In genomic region chr5:135095052-135095715, GRCh38 we compare ENCODE assay signal across 19 cellular contexts.
DNase-seq lines count a peak whose midpoint lies in the region; ATAC-seq and TF ChIP-seq lines count a peak whose summit lies in the region.
"Had no signal": no experiment of that assay in that cellular context is flagged by ENCODE, and none has a peak within 500 bp of the region (broad histone marks: within the 10 kb centered on the region; RNA-seq: fewer than 3 reads in every experiment).

No MANE protein-coding gene starts in this region.

- no CpG with 5 or more reads among the region's 6 CpGs for WGBS in mesendoderm (ENCODE audit: extremely low coverage, insufficient coverage, low lambda C conversion rate)

- POLR2A ChIA-PET in Caco-2 (lab: Charles Lee) = no interaction called here

- H2BK5ac ChIP-seq in mesendoderm (ENCODE audit: low read length) = no peak overlapping the region

- intact Hi-C loops in CD14-positive monocyte (cut with micrococcal nuclease) (no loop called here), Caco-2 (cut with micrococcal nuclease; ENCODE audit: unreplicated experiment) (loop anchor here (1.0 to 5.0 kb wide), 2 partner anchors 37 to 48 kb away; no protein-coding TSS in a partner anchor), posterior vena cava (cut with DNase I) (no loop called here)

- H3K4ac ChIP-seq in mesendoderm (ENCODE audit: low read depth, low read length) = no peak overlapping the region

- H3K4me1 ChIP-seq in Caco-2 = peaks cover 16% of the 10 kb centered on the region
- no peaks in the 10 kb centered on the region for H3K4me1 ChIP-seq in mesendoderm (ENCODE audit: control insufficient read depth, low read depth, low read length)
- H3K4me1 ChIP-seq: HAP-1 had no signal

- no peak overlapping the region for H3K56ac ChIP-seq in mesendoderm (ENCODE audit: low read length)

- H3K36me3 ChIP-seq in Caco-2 (ENCODE audit: control insufficient read depth, insufficient read depth, low read length) (no peaks in the 10 kb centered on the region), mesendoderm (ENCODE audit: control insufficient read depth, insufficient read depth, low read length) (no peaks in the 10 kb centered on the region)
- H3K36me3 ChIP-seq: HAP-1 had no signal

- no peak overlapping the region for H3K18ac ChIP-seq in mesendoderm (ENCODE audit: low read length)

- no peak overlapping the region for H3K27ac Mint-ChIP-seq in CD14-positive monocyte
- H3K27ac Mint-ChIP-seq in Caco-2 (ENCODE audit: unreplicated experiment) = peak overlapping the region; percentile 20

- H3K27me3 ChIP-seq in Caco-2 (replicated peaks; ENCODE audit: control insufficient read depth, insufficient read depth, low read length) = no peaks in the 10 kb centered on the region
- no peaks in the 10 kb centered on the region for H3K27me3 ChIP-seq in mesendoderm (ENCODE audit: insufficient read depth, low read length, poor library complexity)

- H3K23ac ChIP-seq in mesendoderm (ENCODE audit: low read length) = no peak overlapping the region

- H3K79me2 ChIP-seq in mesendoderm (ENCODE audit: control insufficient read depth, insufficient read depth, low read length) = no peaks in the 10 kb centered on the region

- DNase-seq in CD14-positive monocyte (ENCODE audit: low spot score) (peak; percentile 13), Caco-2 (peak; percentile 56 to 64), posterior vena cava (ENCODE audit: low spot score) (peak; percentile 53), SIG-M5 (lab: John Stamatoyannopoulos, UW) (no peak), mesendoderm (no peak)
- no peak for DNase-seq in activated CD4-positive, alpha-beta T cell treated with anti-CD3 and anti-CD28 coated beads for 4 hours
- DNase-seq: AML-193, COR-L47, NCI-H1105 treated with DMSO at 0.1 percent for 48 hours, NCI-H187 treated with DMSO at 0.1 percent for 48 hours, NCI-H2227 treated with DMSO at 0.1 percent for 48 hours, NCI-H510A treated with DMSO at 0.1 percent for 48 hours had no signal

- TF ChIP-seq CTCF in CD14-positive monocyte (IDR thresholded peaks at IDR 0.05) (no peak), Caco-2 (IDR thresholded peaks at IDR 0.05; ENCODE audit: insufficient read depth in 1 of 2, low read depth in 1 of 2, low read length in 1 of 2, severe bottlenecking in 1 of 2, unreplicated experiment in 1 of 2) (no peak)

- H4K8ac ChIP-seq in mesendoderm (ENCODE audit: low read depth, low read length) = no peak overlapping the region

- H3K9me3 ChIP-seq in Caco-2 = no peaks in the 10 kb centered on the region
- H3K9me3 ChIP-seq: HAP-1 had no signal

- H3K9ac ChIP-seq in mesendoderm (ENCODE audit: low read length) = no peak overlapping the region

- no peak overlapping the region for H3K4me2 ChIP-seq in mesendoderm (ENCODE audit: low read length)

- CTCF ChIA-PET in Caco-2 (lab: Charles Lee) = no interaction called here

- H3K4me3 Mint-ChIP-seq in CD14-positive monocyte (no peak overlapping the region), Caco-2 (ENCODE audit: unreplicated experiment) (no peak overlapping the region)

- no peak overlapping the region for H2BK15ac ChIP-seq in mesendoderm (replicated peaks; ENCODE audit: low read depth)

- H2BK120ac ChIP-seq in mesendoderm (ENCODE audit: low read depth, low read length) = no peak overlapping the region

- H3K4me1 Mint-ChIP-seq in CD14-positive monocyte = no peaks in the 10 kb centered on the region
- H3K4me1 Mint-ChIP-seq in Caco-2 (ENCODE audit: low read depth, unreplicated experiment) = peaks cover 15% of the 10 kb centered on the region

- peak; percentile 43 for ATAC-seq in esophagus mucosa
- ATAC-seq: GM12878, K562, Panc1, Right ventricle myocardium inferior had no signal

- H3K36me3 Mint-ChIP-seq in CD14-positive monocyte = no peaks in the 10 kb centered on the region
- H3K36me3 Mint-ChIP-seq in Caco-2 (ENCODE audit: insufficient read depth, unreplicated experiment) = no peaks in the 10 kb centered on the region

- H4K5ac ChIP-seq in mesendoderm (ENCODE audit: low read length) = no peak overlapping the region

- H3K4me3 ChIP-seq in Caco-2 (ENCODE audit: low read depth, low read length) = no peak overlapping the region
- no peak overlapping the region for H3K4me3 ChIP-seq in mesendoderm (ENCODE audit: low read length)
- H3K4me3 ChIP-seq: GM12878, HAP-1, K562 had no signal

- BruUV-seq in Caco-2 (replicated peaks; lab: Mats Ljungman, UMichigan) = no TSS peak

- H3K9me3 Mint-ChIP-seq in CD14-positive monocyte = peaks cover 0 to 3% (median 0%) of the 10 kb centered on the region in 7 donors
- H3K9me3 Mint-ChIP-seq in Caco-2 (ENCODE audit: unreplicated experiment) = no peaks in the 10 kb centered on the region

- no peak overlapping the region for H2AK5ac ChIP-seq in mesendoderm (ENCODE audit: low read length)

- no peaks in the 10 kb centered on the region for H3K79me1 ChIP-seq in mesendoderm (ENCODE audit: low read length)

- H3K27me3 Mint-ChIP-seq in CD14-positive monocyte (ENCODE audit: low read depth in 3 of 3) = peaks cover 13 to 19% (median 18%) of the 10 kb centered on the region in 3 donors
- H3K27me3 Mint-ChIP-seq in Caco-2 (ENCODE audit: insufficient read depth, unreplicated experiment) = no peaks in the 10 kb centered on the region

- no peak overlapping the region for H3K27ac ChIP-seq in mesendoderm (ENCODE audit: low read depth, low read length)
- H3K27ac ChIP-seq: C4-2B had no signal

Comparison
In these comparisons a context has a peak if more than half of its experiments do, and no peak if none do; other contexts are left out.
1. DNase-seq: peak in CD14-positive monocyte (single experiment), Caco-2 (2 of 2) and posterior vena cava (single experiment); none in SIG-M5 (single experiment), mesendoderm (single experiment) and activated CD4-positive, alpha-beta T cell treated with anti-CD3 and anti-CD28 coated beads for 4 hours (0 of 2).